ENCODE assay signal across 9 cellular contexts in the genomic region with DNA sequence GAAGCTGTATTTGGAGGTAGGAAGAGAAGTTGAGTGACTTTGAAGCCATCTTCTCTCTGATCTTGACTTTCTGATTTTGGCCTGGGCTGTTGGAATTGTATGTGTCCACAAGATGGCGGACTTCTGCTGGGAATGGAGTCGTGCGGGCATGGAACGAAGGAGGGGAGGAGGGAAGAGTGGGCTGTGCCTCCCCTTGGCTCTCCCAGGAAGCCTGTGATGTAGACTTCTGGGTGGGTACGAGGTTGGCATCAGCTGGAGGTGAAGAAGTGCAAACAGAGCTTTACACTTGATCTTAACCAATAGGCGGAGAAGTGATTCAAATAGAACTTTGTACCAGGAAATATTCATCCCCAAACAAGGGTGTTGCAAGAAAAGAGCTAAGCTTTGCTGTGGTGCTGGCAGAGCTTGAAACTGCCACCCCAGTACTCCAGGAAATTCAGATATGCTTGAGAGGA. TPM values are rescaled to one million over a fixed set of nuclear protein-coding genes. Genes with fewer than 3 reads are reported as not detected.
DNase-seq lines count a peak whose midpoint lies in the region; ATAC-seq and TF ChIP-seq lines count a peak whose summit lies in the region.
"Had no signal": no experiment of that assay in that cellular context is flagged by ENCODE, and none has a peak within 500 bp of the region (broad histone marks: within the 10 kb centered on the region; RNA-seq: fewer than 3 reads in every experiment).

No MANE protein-coding gene starts in this region.

- H3K9me3 ChIP-seq in T-helper 17 cell (ENCODE audit: control insufficient read depth, low read length, poor library complexity, severe bottlenecking) (no peaks in the 10 kb centered on the region), colonic mucosa (no peaks in the 10 kb centered on the region), right lobe of liver (no peaks in the 10 kb centered on the region), thyroid gland (no peaks in the 10 kb centered on the region)

- H3K36me3 ChIP-seq in colonic mucosa: no peaks in the 10 kb centered on the region
- no peaks in the 10 kb centered on the region for H3K36me3 ChIP-seq in right lobe of liver
- no peaks in the 10 kb centered on the region for H3K36me3 ChIP-seq in thyroid gland

- H3K27ac ChIP-seq in colonic mucosa (peak overlapping the region; percentile 92), right lobe of liver (peak overlapping the region in 2 of 3 donors; percentile 47 to 59), thyroid gland (no peak overlapping the region)

- no peak for TF ChIP-seq POLR2A in right lobe of liver (IDR thresholded peaks at IDR 0.05)
- TF ChIP-seq POLR2A in thyroid gland (IDR thresholded peaks at IDR 0.05): no peak

- 6% methylated on average over 6 of the region's 6 CpGs for WGBS in right lobe of liver (ENCODE audit: insufficient coverage, low coverage, low lambda C conversion rate, missing lambda C conversion rate)
- 17 to 18% methylated on average over 6 of the region's 6 CpGs for WGBS in thyroid gland, 2 donors

- peaks cover 6% of the 10 kb centered on the region for H3K36me3 Mint-ChIP-seq in T-helper 17 cell (ENCODE audit: low read depth)

- TF ChIP-seq CTCF in colonic mucosa (IDR thresholded peaks at IDR 0.05) (peak; percentile 76), right lobe of liver (IDR thresholded peaks at IDR 0.05) (peak; percentile 76 to 89 (median 82)), thyroid gland (IDR thresholded peaks at IDR 0.05) (peak; percentile 52 to 85 (median 77))

- no peak overlapping the region for H3K4me3 ChIP-seq in colonic mucosa
- H3K4me3 ChIP-seq in right lobe of liver: no peak overlapping the region
- H3K4me3 ChIP-seq in thyroid gland (replicated peaks in 1 of 3): no peak overlapping the region

- H3K27me3 ChIP-seq in colonic mucosa (no peaks in the 10 kb centered on the region), right lobe of liver (no peaks in the 10 kb centered on the region), thyroid gland (no peaks in the 10 kb centered on the region)

- ATAC-seq in T-helper 17 cell: peak; percentile 52
- ATAC-seq in right lobe of liver: peak; percentile 93 to 97 (median 96)
- ATAC-seq in GM18858 (IDR thresholded peaks at IDR 0.05; ENCODE audit: unreplicated experiment): no peak

- H3K27ac Mint-ChIP-seq in T-helper 17 cell: no peak overlapping the region

- DNase-seq in DMS53 (lab: John Stamatoyannopoulos, UW) (peak; percentile 22), DMS53 treated with DMSO at 0.1 percent for 48 hours (lab: John Stamatoyannopoulos, UW; ENCODE audit: unreplicated experiment) (no peak), KBM-7 (peak; percentile 70), T-helper 17 cell (peak in 1 of 3 donors; percentile 10), colonic mucosa (peak; percentile 91), right lobe of liver (peak; percentile 80 to 91 (median 90)), thyroid gland (peak; percentile 55 to 59)

- intact Hi-C loops in colonic mucosa (cut with DNase I) (loop anchor here (1.0 kb wide), 1 partner anchor 108 kb away; no protein-coding TSS in a partner anchor), right lobe of liver (cut with DNase I) (loop anchor here in 1 of 2 donors (10.0 kb wide), 1 partner anchor 108 kb away; no protein-coding TSS in a partner anchor), thyroid gland (cut with DNase I) (loop anchor here (5.0 kb wide), 1 partner anchor 105 kb away; no protein-coding TSS in a partner anchor)

- H3K4me1 Mint-ChIP-seq in T-helper 17 cell: peaks cover 12% of the 10 kb centered on the region

- peak overlapping the region; percentile 67 for H3K4me3 Mint-ChIP-seq in T-helper 17 cell
- H3K4me3 Mint-ChIP-seq: central memory CD8-positive, alpha-beta T cell had no signal

- H3K4me1 ChIP-seq in colonic mucosa (peaks cover 2% of the 10 kb centered on the region), right lobe of liver (peaks cover 0 to 13% (median 8%) of the 10 kb centered on the region in 4 donors), thyroid gland (no peaks in the 10 kb centered on the region)

- in situ Hi-C loops in KBM-7 (cut with MboI; ENCODE audit: low pct_unique_long_range_greater_than_20kb, low sequenced_read_pairs): no loop called here

- peaks cover 29% of the 10 kb centered on the region for H3K27me3 Mint-ChIP-seq in T-helper 17 cell

- peak overlapping the region in 1 of 2 donors; percentile 43 for H3K9ac ChIP-seq in colonic mucosa (ENCODE audit: low read depth in 2 of 2, low read length in 2 of 2)

RNA-seq across cellular contexts. Expression of a gene that starts 7.4 kb away (rescaled TPM):
- total RNA-seq in T-helper 17 cell (under 1 TPM; 0.77 to 0.81 TPM), colonic mucosa (10 to 100 TPM; 14.5 to 17.6 TPM), right lobe of liver (10 to 100 TPM; 26.6 to 61.0 (median 43.2) TPM), thyroid gland (10 to 100 TPM; 13.1 to 17.6 (median 15.5) TPM)

RNA-seq across cellular contexts. Expression of a gene that starts 39.8 kb away (rescaled TPM):
- total RNA-seq in T-helper 17 cell (10 to 100 TPM; 17.6 to 20.9 TPM), colonic mucosa (1 to 10 TPM; 4.1 to 7.7 TPM), right lobe of liver (1 to 10 TPM; 3.6 to 9.6 (median 4.5) TPM), thyroid gland (10 to 100 TPM; 16.3 to 21.4 (median 19.4) TPM)

RNA-seq across cellular contexts. Expression of a gene that starts 39.9 kb away (rescaled TPM):
- total RNA-seq in T-helper 17 cell: 10 to 100 TPM; 16.4 to 17.7 TPM
- 10 to 100 TPM; 41.8 to 54.7 TPM for total RNA-seq in colonic mucosa
- 10 to 100 TPM; 19.0 to 29.7 (median 23.8) TPM for total RNA-seq in right lobe of liver
- 10 to 100 TPM; 31.2 to 36.0 (median 34.9) TPM for total RNA-seq in thyroid gland

Comparison
In these comparisons a context has a peak if more than half of its experiments do, and no peak if none do; other contexts are left out.
1. H3K27ac ChIP-seq: peak in colonic mucosa (single experiment) and right lobe of liver (2 of 3); none in thyroid gland (0 of 3).
2. RNA of a gene that starts 7.4 kb away (total RNA-seq): 26.6 to 61.0 TPM in right lobe of liver, 14.5 to 17.6 TPM in colonic mucosa and 13.1 to 17.6 TPM in thyroid gland; 0.77 to 0.81 TPM in T-helper 17 cell; every median in the first group is over 4 times any median in the second.
3. Peak in every context shown above with its lines, with median percentiles within 50 percentile points of each other: CTCF ChIP-seq.